In genomic region chr11:8239056-8239455, GRCh38 we compare ENCODE assay signal across 25 cellular contexts. TPM values are rescaled to one million over a fixed set of nuclear protein-coding genes. Genes with fewer than 3 reads are reported as not detected.
"Had no signal": no experiment of that assay in that cellular context is flagged by ENCODE, and none has a peak within 500 bp of the region (broad histone marks: within the 10 kb centered on the region; RNA-seq: fewer than 3 reads in every experiment).

No MANE protein-coding gene starts in this region.

- H3K9me3 ChIP-seq: colonic mucosa, esophagus squamous epithelium, pancreas, right lobe of liver, testis, tibial nerve, upper lobe of right lung, vagina had no signal

- ATAC-seq: foreskin keratinocyte; naive thymus-derived CD8-positive, alpha-beta T cell; pancreas; right lobe of liver; stimulated activated naive B cell treated with anti-CD40 and anti-IgM and Interleukin-4, amounts not matched to agents 10 μg/mL and 1 μg/mL and 100 μg/mL, for 72 hours; stimulated activated naive CD8-positive, alpha-beta T cell treated with anti-CD3 and anti-CD28 coated beads, Interleukin-15, amount 100 ng/mL, for 72 hours; upper lobe of right lung had no signal

- H3K36me3 Mint-ChIP-seq: naive thymus-derived CD8-positive, alpha-beta T cell; stimulated activated naive B cell treated with anti-CD40 and anti-IgM and Interleukin-4, amounts not matched to agents 10 μg/mL and 1 μg/mL and 100 μg/mL, for 72 hours had no signal

- DNase-seq: colonic mucosa; dermis blood vessel endothelial cell; esophagus squamous epithelium; foreskin keratinocyte; head of caudate nucleus; mammary epithelial cell; nucleus accumbens; pancreas; right lobe of liver; stimulated activated CD4-positive, alpha-beta T cell treated with anti-CD3 and anti-CD28 coated beads, Interleukin-15, amount 100 ng/mL, for 24 hours; stimulated activated CD4-positive, alpha-beta T cell treated with anti-CD3 and anti-CD28 coated beads, Interleukin-1b, Interleukin-23, amount 100 ng/mL, for 48 hours; stimulated activated CD4-positive, alpha-beta T cell treated with anti-CD3 and anti-CD28 coated beads, Interleukin-4, amount 100 ng/mL, for 4 hours; stimulated activated naive B cell treated with anti-CD40 and anti-IgM and Interleukin-4, amounts not matched to agents 10 μg/mL and 1 μg/mL and 100 μg/mL, for 72 hours; stimulated activated naive CD8-positive, alpha-beta T cell treated with anti-CD3 and anti-CD28 coated beads, Interleukin-15, amount 100 ng/mL, for 72 hours; testis; upper lobe of right lung had no signal

- H3K4me1 ChIP-seq: colonic mucosa, foreskin keratinocyte, pancreas, right lobe of liver, tibial nerve, upper lobe of right lung, vagina had no signal

- H3K9me3 Mint-ChIP-seq: stimulated activated naive CD8-positive, alpha-beta T cell treated with anti-CD3 and anti-CD28 coated beads, Interleukin-15, amount 100 ng/mL, for 72 hours had no signal

- H3K4me3 ChIP-seq: colonic mucosa, esophagus squamous epithelium, hepatocyte, pancreas, right lobe of liver, testis, tibial nerve, upper lobe of right lung, vagina had no signal

- H3K27ac Mint-ChIP-seq: naive thymus-derived CD8-positive, alpha-beta T cell; progenitor cell of endocrine pancreas; stimulated activated naive B cell treated with anti-CD40 and anti-IgM and Interleukin-4, amounts not matched to agents 10 μg/mL and 1 μg/mL and 100 μg/mL, for 72 hours; stimulated activated naive CD8-positive, alpha-beta T cell treated with anti-CD3 and anti-CD28 coated beads, Interleukin-15, amount 100 ng/mL, for 72 hours had no signal

- H3K36me3 ChIP-seq: colonic mucosa, esophagus squamous epithelium, pancreas, right lobe of liver, tibial nerve, upper lobe of right lung, vagina had no signal

- H3K27me3 Mint-ChIP-seq: stimulated activated naive CD8-positive, alpha-beta T cell treated with anti-CD3 and anti-CD28 coated beads, Interleukin-15, amount 100 ng/mL, for 72 hours had no signal

- H3K27me3 ChIP-seq: colonic mucosa, pancreas, right lobe of liver, testis, upper lobe of right lung, vagina had no signal

- H3K4me3 Mint-ChIP-seq: naive thymus-derived CD8-positive, alpha-beta T cell; stimulated activated naive B cell treated with anti-CD40 and anti-IgM and Interleukin-4, amounts not matched to agents 10 μg/mL and 1 μg/mL and 100 μg/mL, for 72 hours; stimulated activated naive CD8-positive, alpha-beta T cell treated with anti-CD3 and anti-CD28 coated beads, Interleukin-15, amount 100 ng/mL, for 72 hours had no signal

- H3K27ac ChIP-seq: colonic mucosa, esophagus squamous epithelium, foreskin keratinocyte, hepatocyte, pancreas, right lobe of liver, testis, tibial nerve, upper lobe of right lung, vagina had no signal

RNA-seq across cellular contexts. Expression of gene LMO1, which starts 24.6 kb away (rescaled TPM):
- total RNA-seq: colonic mucosa; dermis blood vessel endothelial cell; epithelial cell of proximal tubule; esophagus squamous epithelium; foreskin keratinocyte; hepatocyte; mesenteric fat pad; mononuclear cell; naive thymus-derived CD8-positive, alpha-beta T cell; right lobe of liver; subcutaneous adipose tissue; tibial nerve; upper lobe of right lung; vagina had no signal
